1 cellular context compared by ENCODE assay signal in the genomic region with DNA sequence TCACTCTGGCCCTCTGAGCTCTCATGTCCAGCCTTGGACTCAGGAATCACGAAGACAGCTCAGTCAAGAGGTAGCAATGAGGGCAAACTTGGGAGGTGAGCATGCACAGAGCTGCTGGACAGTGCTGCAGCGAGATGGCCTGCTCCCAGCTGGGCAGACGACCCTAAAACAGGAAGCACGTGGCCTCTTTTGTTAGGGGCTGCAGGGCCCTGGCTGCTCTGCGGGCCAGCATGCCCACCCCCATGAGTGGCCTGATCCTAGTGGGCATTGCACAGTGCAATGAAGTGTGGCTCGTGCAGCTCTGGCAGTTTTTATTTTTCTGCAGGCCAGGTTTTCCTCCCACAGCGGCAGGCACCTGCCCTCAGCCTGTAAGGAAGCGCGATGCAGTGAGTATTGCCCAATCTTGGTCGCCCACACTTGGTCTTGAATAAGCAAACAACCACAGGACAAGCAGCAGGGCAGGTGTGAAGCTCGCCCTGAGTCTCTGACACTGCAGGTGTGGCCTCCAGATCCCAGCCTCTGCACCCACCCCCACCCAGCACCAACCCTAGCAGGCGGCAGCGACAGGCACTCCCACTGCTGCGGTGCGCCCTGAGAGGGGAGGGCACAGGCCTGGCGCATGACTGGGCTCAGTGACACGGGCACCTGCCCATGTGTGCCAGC.
TF ChIP-seq lines count a peak whose summit lies in the region.

No MANE protein-coding gene starts in this region.

TF ChIP-seq in SK-N-SH treated with all-trans-retinoic acid at 6 μM for 48 hours, 23 proteins besides CTCF, POLR2A, EP300 and RAD21 (continued from another document):
- TF ChIP-seq, protein P1, sequence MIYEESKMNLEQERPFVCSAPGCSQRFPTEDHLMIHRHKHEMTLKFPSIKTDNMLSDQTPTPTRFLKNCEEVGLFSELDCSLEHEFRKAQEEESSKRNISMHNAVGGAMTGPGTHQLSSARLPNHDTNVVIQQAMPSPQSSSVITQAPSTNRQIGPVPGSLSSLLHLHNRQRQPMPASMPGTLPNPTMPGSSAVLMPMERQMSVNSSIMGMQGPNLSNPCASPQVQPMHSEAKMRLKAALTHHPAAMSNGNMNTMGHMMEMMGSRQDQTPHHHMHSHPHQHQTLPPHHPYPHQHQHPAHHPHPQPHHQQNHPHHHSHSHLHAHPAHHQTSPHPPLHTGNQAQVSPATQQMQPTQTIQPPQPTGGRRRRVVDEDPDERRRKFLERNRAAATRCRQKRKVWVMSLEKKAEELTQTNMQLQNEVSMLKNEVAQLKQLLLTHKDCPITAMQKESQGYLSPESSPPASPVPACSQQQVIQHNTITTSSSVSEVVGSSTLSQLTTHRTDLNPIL (CRISPR knock-in tag; IDR thresholded peaks at IDR 0.05; ENCODE audit: low read depth): no peak
TF ChIP-seq in SK-N-SH treated with all-trans-retinoic acid at 6 μM for 48 hours: peak in this region for 0.
